In the genomic region with DNA sequence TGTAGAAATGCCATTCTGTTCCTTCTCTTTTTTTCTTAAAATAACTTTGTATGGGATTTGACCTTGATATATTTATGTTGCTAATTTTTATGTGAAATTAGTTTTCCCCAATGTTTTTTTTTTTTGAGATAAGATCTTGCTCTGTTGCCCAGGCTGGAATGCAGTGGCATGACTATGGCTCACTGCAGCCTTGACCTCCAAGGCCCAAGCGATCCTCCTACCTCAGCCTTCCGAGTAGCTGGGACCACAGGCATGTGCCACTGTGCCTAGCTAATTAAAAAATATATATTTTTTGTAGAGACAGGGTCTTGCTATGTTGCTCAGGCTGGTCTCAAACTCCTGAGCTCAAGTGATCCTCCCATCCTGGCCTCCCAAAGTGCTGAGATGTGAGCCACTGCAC, we compare ENCODE assay signal across 25 cellular contexts. TPM values are rescaled to one million over a fixed set of nuclear protein-coding genes. Genes with fewer than 3 reads are reported as not detected.
"Had no signal": no experiment of that assay in that cellular context is flagged by ENCODE, and none has a peak within 500 bp of the region (broad histone marks: within the 10 kb centered on the region; RNA-seq: fewer than 3 reads in every experiment).

No MANE protein-coding gene starts in this region.

- H3K9me3 ChIP-seq: MG63, SK-N-SH had no signal

- H3K27ac ChIP-seq: RWPE1 had no signal

- H3K4me3 ChIP-seq: MG63 had no signal

- H3K27ac Mint-ChIP-seq: IgD-negative memory B cell, T-cell had no signal

- H3K4me3 Mint-ChIP-seq: IgD-negative memory B cell, T-cell had no signal

- ATAC-seq: Panc1, PC-3, T-cell had no signal

- H3K27me3 ChIP-seq: MG63 had no signal

- H3K27me3 Mint-ChIP-seq: IgD-negative memory B cell, T-cell had no signal

- DNase-seq: KBM-7, MG63, NCI-H1092, NCI-H1105 treated with DMSO at 0.1 percent for 48 hours, NCI-H1417 treated with DMSO at 0.1 percent for 48 hours, NCI-H146, NCI-H1694 treated with DMSO at 0.1 percent for 48 hours, NCI-H1930, NCI-H2081, NCI-H2107, NCI-H226, NCI-H446, NCI-H510A, NCI-H524 treated with DMSO at 0.1 percent for 48 hours, NCI-H69, NCI-H774, PC-3, SHP77, SK-N-SH, SW 1271, T-cell had no signal

- H3K9me3 Mint-ChIP-seq: IgD-negative memory B cell, T-cell had no signal

RNA-seq across cellular contexts. Expression of gene SRGN, which starts 52.1 kb away (rescaled TPM):
- total RNA-seq: HT-29 had no signal
